In the genomic region with DNA sequence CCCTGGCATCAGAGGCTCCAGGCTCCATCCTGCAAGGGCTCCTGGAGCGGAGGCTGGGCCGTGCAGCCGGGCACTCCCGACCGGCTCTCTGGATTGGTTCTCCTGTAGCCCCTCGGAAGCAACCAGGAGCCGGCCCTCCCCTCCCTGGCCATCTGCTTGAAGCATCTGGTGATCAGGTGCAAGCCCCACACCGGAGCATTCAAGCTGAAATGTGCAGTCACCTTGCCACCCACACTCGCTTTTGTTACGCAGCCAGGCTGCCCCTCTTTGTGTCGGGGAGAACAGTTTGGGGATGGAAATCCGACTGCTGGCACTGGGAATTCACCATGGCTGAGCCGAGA, we compare ENCODE assay signal across 26 cellular contexts.
"Had no signal": no experiment of that assay in that cellular context is flagged by ENCODE, and none has a peak within 500 bp of the region (broad histone marks: within the 10 kb centered on the region; RNA-seq: fewer than 3 reads in every experiment).

No MANE protein-coding gene starts in this region.

- H3K9me3 ChIP-seq: heart right ventricle, pancreas, right atrium auricular region, stomach, thyroid gland, upper lobe of left lung, vagina had no signal

- H3K4me3 ChIP-seq: heart right ventricle, pancreas, right atrium auricular region, smooth muscle cell, stomach, thyroid gland, upper lobe of left lung, vagina had no signal

- H3K4me2 ChIP-seq: smooth muscle cell had no signal

- DNase-seq: activated CD4-positive, alpha-beta memory T cell treated with anti-CD3 and anti-CD28 coated beads, Interleukin-2, amount 10 ng/mL, durations not matched to agents 7 days and 5 days; activated CD4-positive, alpha-beta T cell treated with anti-CD3 and anti-CD28 coated beads, Interleukin-2, amount 10 ng/mL, durations not matched to agents 24 days and 14 days; activated CD8-positive, alpha-beta memory T cell treated with anti-CD3 and anti-CD28 coated beads, Interleukin-2, amount 50 U/mL, for 48 hours; activated gamma-delta T cell treated with Interleukin-2 at 50 U/mL for 16 hours; activated naive CD4-positive, alpha-beta T cell treated with anti-CD3 and anti-CD28 coated beads, Interleukin-2, amount 50 U/mL, for 16 hours; activated T-cell treated with anti-CD3 and anti-CD28 coated beads, Interleukin-2, amount 50 U/mL, for 24 hours; amniotic stem cell; central memory CD4-positive, alpha-beta T cell; cortex of kidney; foreskin keratinocyte; heart right ventricle; naive thymus-derived CD8-positive, alpha-beta T cell; nucleus accumbens; pancreas; stimulated activated CD4-positive, alpha-beta T cell treated with anti-CD3 and anti-CD28 coated beads, Interleukin-1b, Interleukin-23, amount 100 ng/mL, for 48 hours; stimulated activated naive B cell treated with anti-CD40 and anti-IgM and Interleukin-4, amounts not matched to agents 10 μg/mL and 1 μg/mL and 100 μg/mL, for 72 hours; stomach; T-helper 1 cell; thyroid gland; upper lobe of left lung had no signal

- H3K36me3 ChIP-seq: heart right ventricle, pancreas, right atrium auricular region, stomach, thyroid gland, upper lobe of left lung, vagina had no signal

- ATAC-seq: activated CD4-positive, CD25-positive, alpha-beta regulatory T cell treated with anti-CD3 and anti-CD28 coated beads, Interleukin-2, amount 50 U/mL, for 24 hours; activated T-helper 17 cell treated with anti-CD3 and anti-CD28 coated beads, Interleukin-2, amount 50 U/mL, for 72 hours; esophagus mucosa; foreskin keratinocyte; heart right ventricle; naive thymus-derived CD8-positive, alpha-beta T cell; pancreas; stimulated activated naive B cell treated with anti-CD40 and anti-IgM and Interleukin-4, amounts not matched to agents 10 μg/mL and 1 μg/mL and 100 μg/mL, for 72 hours had no signal

- H3K27ac ChIP-seq: foreskin keratinocyte, heart right ventricle, pancreas, right atrium auricular region, stomach, thyroid gland, upper lobe of left lung, vagina had no signal

- H3K4me1 ChIP-seq: foreskin keratinocyte, heart right ventricle, pancreas, right atrium auricular region, stomach, thyroid gland, upper lobe of left lung, vagina had no signal

- H3K27me3 ChIP-seq: foreskin keratinocyte, heart right ventricle, pancreas, right atrium auricular region, thyroid gland, upper lobe of left lung, vagina had no signal
